28 cellular contexts compared by ENCODE assay signal in genomic region chr2:135037831-135038230, GRCh38. TPM values are rescaled to one million over a fixed set of nuclear protein-coding genes. Genes with fewer than 3 reads are reported as not detected.
"Had no signal": no experiment of that assay in that cellular context is flagged by ENCODE, and none has a peak within 500 bp of the region (broad histone marks: within the 10 kb centered on the region; RNA-seq: fewer than 3 reads in every experiment).

No MANE protein-coding gene starts in this region.

- H3K9ac ChIP-seq: neural progenitor cell had no signal

- H3K4me3 ChIP-seq: neural progenitor cell, prostate gland, vagina had no signal

- H3K4me2 ChIP-seq: neural progenitor cell had no signal

- H3K27me3 Mint-ChIP-seq: activated naive CD8-positive, alpha-beta T cell; stimulated activated naive CD8-positive, alpha-beta T cell treated with anti-CD3 and anti-CD28 coated beads, Interleukin-15, amount 100 ng/mL, for 72 hours had no signal

- H3K36me3 Mint-ChIP-seq: activated naive CD8-positive, alpha-beta T cell; memory B cell; naive thymus-derived CD4-positive, alpha-beta T cell; neural progenitor cell had no signal

- H3K27ac Mint-ChIP-seq: activated naive CD8-positive, alpha-beta T cell; activated T-cell treated with anti-CD3 and anti-CD28 coated beads, Interleukin-2, amount 50 U/mL, for 72 hours; effector memory CD8-positive, alpha-beta T cell; memory B cell; naive thymus-derived CD4-positive, alpha-beta T cell; neural progenitor cell; stimulated activated naive CD8-positive, alpha-beta T cell treated with anti-CD3 and anti-CD28 coated beads, Interleukin-15, amount 100 ng/mL, for 72 hours had no signal

- H3K4me1 Mint-ChIP-seq: naive thymus-derived CD4-positive, alpha-beta T cell; neural progenitor cell; stimulated activated naive CD8-positive, alpha-beta T cell treated with anti-CD3 and anti-CD28 coated beads, Interleukin-15, amount 100 ng/mL, for 72 hours had no signal

- H3K4me1 ChIP-seq: neural progenitor cell, prostate gland, vagina had no signal

- H3K9me3 ChIP-seq: prostate gland, vagina had no signal

- DNase-seq: activated CD4-positive, alpha-beta T cell treated with anti-CD3 and anti-CD28 coated beads for 1 hour; activated CD8-positive, alpha-beta memory T cell treated with anti-CD3 and anti-CD28 coated beads for 24 hours; activated gamma-delta T cell treated with Interleukin-2 at 50 U/mL for 16 hours; activated T-cell treated with anti-CD3 and anti-CD28 coated beads, Interleukin-2, amount 50 U/mL, for 72 hours; amniotic stem cell; effector memory CD8-positive, alpha-beta T cell; foreskin melanocyte; glutamatergic neuron; hypothalamus; kidney; naive thymus-derived CD4-positive, alpha-beta T cell; right cardiac atrium; small intestine; stimulated activated CD4-positive, alpha-beta T cell treated with anti-CD3 and anti-CD28 coated beads, Interleukin-4, amount 100 ng/mL, for 1 hour; stimulated activated naive CD8-positive, alpha-beta T cell treated with anti-CD3 and anti-CD28 coated beads, Interleukin-15, amount 100 ng/mL, for 72 hours; T-helper 2 cell; trophoblast cell; WERI-Rb-1 had no signal

- ATAC-seq: activated T-cell treated with anti-CD3 and anti-CD28 coated beads, Interleukin-2, amount 50 U/mL, for 72 hours; effector memory CD8-positive, alpha-beta T cell; naive thymus-derived CD4-positive, alpha-beta T cell; right cardiac atrium; stimulated activated naive CD8-positive, alpha-beta T cell treated with anti-CD3 and anti-CD28 coated beads, Interleukin-15, amount 100 ng/mL, for 72 hours had no signal

- H3K9me3 Mint-ChIP-seq: activated T-cell treated with anti-CD3 and anti-CD28 coated beads, Interleukin-2, amount 50 U/mL, for 72 hours; effector memory CD8-positive, alpha-beta T cell; memory B cell; stimulated activated naive CD8-positive, alpha-beta T cell treated with anti-CD3 and anti-CD28 coated beads, Interleukin-15, amount 100 ng/mL, for 72 hours had no signal

- H3K4me3 Mint-ChIP-seq: activated naive CD8-positive, alpha-beta T cell; activated T-cell treated with anti-CD3 and anti-CD28 coated beads, Interleukin-2, amount 50 U/mL, for 72 hours; effector memory CD8-positive, alpha-beta T cell; memory B cell; naive thymus-derived CD4-positive, alpha-beta T cell; neural progenitor cell; stimulated activated naive CD8-positive, alpha-beta T cell treated with anti-CD3 and anti-CD28 coated beads, Interleukin-15, amount 100 ng/mL, for 72 hours had no signal

- H2AFZ ChIP-seq: neural progenitor cell had no signal

- H3K27ac ChIP-seq: neural progenitor cell, prostate gland, vagina, WERI-Rb-1 had no signal

- H3K36me3 ChIP-seq: neural progenitor cell, prostate gland, vagina, WERI-Rb-1 had no signal

- H3K27me3 ChIP-seq: neural progenitor cell, vagina had no signal

RNA-seq across cellular contexts. Expression of gene MAP3K19, which starts 9.4 kb away (rescaled TPM):
- total RNA-seq: activated T-cell treated with anti-CD3 and anti-CD28 coated beads, Interleukin-2, amount 50 U/mL, for 72 hours; cardiac septum; dermis microvascular lymphatic vessel endothelial cell; kidney; liver; mucosa of gallbladder; osteocyte; right cardiac atrium; vagina had no signal
- polyA plus RNA-seq: liver; naive thymus-derived CD4-positive, alpha-beta T cell; right cardiac atrium; small intestine had no signal
